In the genomic region with DNA sequence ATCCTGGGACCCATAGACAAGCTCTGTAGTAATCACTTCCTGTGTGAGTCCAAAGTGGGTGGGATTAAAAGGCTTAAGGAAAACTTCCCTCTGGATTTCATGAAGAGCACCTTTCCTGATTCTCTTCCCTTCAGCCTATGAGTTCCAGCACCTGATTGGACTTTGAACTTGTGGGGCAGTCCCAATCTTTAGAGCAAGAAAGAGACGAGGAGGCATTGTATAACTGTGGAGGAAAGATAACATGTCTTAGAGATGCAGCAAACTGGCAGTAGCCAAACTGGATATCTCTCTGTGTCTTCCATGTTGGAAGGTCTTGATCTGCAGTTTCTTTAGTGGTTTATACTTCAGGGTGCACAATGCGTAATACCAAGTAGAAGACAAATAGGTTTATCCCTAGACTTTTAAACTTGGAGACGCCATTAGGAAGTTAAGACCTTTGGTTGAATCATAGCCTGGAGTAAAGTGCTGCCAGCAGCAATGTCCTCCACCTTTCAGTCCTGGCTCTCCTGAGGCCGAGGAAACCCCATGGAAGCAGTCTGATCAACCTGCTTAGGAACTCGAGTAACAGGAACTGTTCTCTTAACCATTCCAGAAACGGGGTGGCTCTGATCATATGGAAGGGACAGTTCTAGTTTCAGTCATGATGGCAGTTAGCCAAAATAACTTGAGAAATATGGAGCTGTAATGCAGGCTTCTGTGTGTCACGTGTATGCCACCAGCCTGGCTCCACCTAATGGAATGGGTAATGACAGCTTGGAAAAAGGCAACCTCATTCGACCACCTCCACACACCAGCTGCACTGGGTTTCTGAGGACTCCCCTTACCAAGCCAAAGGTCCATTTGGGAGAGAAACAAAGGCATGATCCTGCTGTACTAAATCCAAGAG, we compare ENCODE assay signal across 9 cellular contexts. TPM values are rescaled to one million over a fixed set of nuclear protein-coding genes. Genes with fewer than 3 reads are reported as not detected.
DNase-seq lines count a peak whose midpoint lies in the region; ATAC-seq and TF ChIP-seq lines count a peak whose summit lies in the region.
"Had no signal": no experiment of that assay in that cellular context is flagged by ENCODE, and none has a peak within 500 bp of the region (broad histone marks: within the 10 kb centered on the region; RNA-seq: fewer than 3 reads in every experiment).

No MANE protein-coding gene starts in this region.

- peak; percentile 49 for TF ChIP-seq POLR2A in erythroblast (IDR thresholded peaks at IDR 0.05; ENCODE audit: low read length)

- H3K56ac ChIP-seq in mesendoderm (ENCODE audit: low read length) = no peak overlapping the region

- no peak overlapping the region for H2BK120ac ChIP-seq in mesendoderm (ENCODE audit: low read depth, low read length)

- H3K9me2 ChIP-seq in neural cell (ENCODE audit: insufficient read depth, low read length) = no peaks in the 10 kb centered on the region

- H3K36me3 ChIP-seq in neural cell (ENCODE audit: insufficient read depth, low read length) (peaks cover 13% of the 10 kb centered on the region), mesendoderm (ENCODE audit: control insufficient read depth, insufficient read depth, low read length) (peaks cover 3% of the 10 kb centered on the region)

- no peak overlapping the region for H3K27ac ChIP-seq in neural cell (ENCODE audit: low read length)
- no peak overlapping the region for H3K27ac ChIP-seq in mesendoderm (ENCODE audit: low read depth, low read length)
- H3K27ac ChIP-seq: suprapubic skin had no signal

- H3K79me2 ChIP-seq in neural cell (replicated peaks; ENCODE audit: insufficient read depth, low read length) (peaks cover 30% of the 10 kb centered on the region), mesendoderm (ENCODE audit: control insufficient read depth, insufficient read depth, low read length) (peaks cover 13% of the 10 kb centered on the region)

- TF ChIP-seq CTCF in neural cell (IDR thresholded peaks at IDR 0.05; ENCODE audit: poor library complexity, severe bottlenecking) = no peak

- no peak overlapping the region for H2BK5ac ChIP-seq in mesendoderm (ENCODE audit: low read length)

- TF ChIP-seq RAD21 in neural cell (conservative IDR thresholded peaks at IDR 0.05) = no peak

- H4K8ac ChIP-seq in mesendoderm (ENCODE audit: low read depth, low read length) = no peak overlapping the region

- no peaks in the 10 kb centered on the region for H4K20me1 ChIP-seq in neural cell (ENCODE audit: insufficient read depth)

- no peak overlapping the region for H2AFZ ChIP-seq in neural cell (ENCODE audit: low read depth, low read length)

- H3K4me2 ChIP-seq in neural cell (ENCODE audit: low read length) = no peak overlapping the region
- no peak overlapping the region for H3K4me2 ChIP-seq in mesendoderm (ENCODE audit: low read length)

- no peaks in the 10 kb centered on the region for H3F3A ChIP-seq in neural cell (ENCODE audit: insufficient read depth, low read length, poor library complexity, severe bottlenecking)

- no peaks in the 10 kb centered on the region for H3K9me3 ChIP-seq in neural cell (ENCODE audit: low read length)
- H3K9me3 ChIP-seq: suprapubic skin had no signal

- no CpG with 5 or more reads among the region's 8 CpGs for WGBS in mesendoderm (ENCODE audit: extremely low coverage, insufficient coverage, low lambda C conversion rate)

- H3K9ac ChIP-seq in neural cell (ENCODE audit: low read length) = no peak overlapping the region
- H3K9ac ChIP-seq in mesendoderm (ENCODE audit: low read length) = no peak overlapping the region

- no peak overlapping the region for H2AK5ac ChIP-seq in mesendoderm (ENCODE audit: low read length)

- ATAC-seq in GM18867 (IDR thresholded peaks at IDR 0.05; ENCODE audit: unreplicated experiment) (no peak), HG03175 (IDR thresholded peaks at IDR 0.05; ENCODE audit: unreplicated experiment) (no peak)
- ATAC-seq: activated naive CD4-positive, alpha-beta T cell treated with anti-CD3 and anti-CD28 coated beads, Interleukin-2, amount 50 U/mL, for 72 hours had no signal

- no peaks in the 10 kb centered on the region for H3K79me1 ChIP-seq in mesendoderm (ENCODE audit: low read length)

- H2BK15ac ChIP-seq in mesendoderm (replicated peaks; ENCODE audit: low read depth) = no peak overlapping the region

- no peak overlapping the region for H3K4me3 ChIP-seq in neural cell (ENCODE audit: low read length)
- no peak overlapping the region for H3K4me3 ChIP-seq in mesendoderm (ENCODE audit: low read length)
- H3K4me3 ChIP-seq: suprapubic skin had no signal

- in situ Hi-C loops in Caki2 (cut with HindIII; ENCODE audit: low pct_unique_long_range_greater_than_20kb, low sequenced_read_pairs) = no loop called here

- peak; percentile 12 for DNase-seq in Caki2 (ENCODE audit: low read depth)
- peak; percentile 29 for DNase-seq in HuH-7 (ENCODE audit: low spot score)
- peak; percentile 71 to 89 for DNase-seq in erythroblast (lab: John Stamatoyannopoulos, UW)
- DNase-seq in mesendoderm = no peak

- no peak overlapping the region for H3K23ac ChIP-seq in mesendoderm (ENCODE audit: low read length)

- H3K4ac ChIP-seq in mesendoderm (ENCODE audit: low read depth, low read length) = no peak overlapping the region

- TF ChIP-seq EP300 in neural cell (conservative IDR thresholded peaks at IDR 0.05; ENCODE audit: poor library complexity, severe bottlenecking) = no peak

- H3K4me1 ChIP-seq in mesendoderm (ENCODE audit: control insufficient read depth, low read depth, low read length) = no peaks in the 10 kb centered on the region

- H3K27me3 ChIP-seq in neural cell (ENCODE audit: insufficient read depth, low read depth, low read length) (no peaks in the 10 kb centered on the region), mesendoderm (ENCODE audit: insufficient read depth, low read length, poor library complexity) (no peaks in the 10 kb centered on the region)
- H3K27me3 ChIP-seq: suprapubic skin had no signal

- H3K18ac ChIP-seq in mesendoderm (ENCODE audit: low read length) = no peak overlapping the region

- H4K5ac ChIP-seq in mesendoderm (ENCODE audit: low read length) = no peak overlapping the region

TF ChIP-seq in neural cell, 6 proteins besides CTCF, POLR2A, EP300 and RAD21:
- no peak for TF ChIP-seq EZH2 (IDR thresholded peaks at IDR 0.05; ENCODE audit: borderline replicate concordance, insufficient read depth, low read length, poor library complexity, severe bottlenecking)
- TF ChIP-seq POLR2AphosphoS5 (IDR thresholded peaks at IDR 0.05) = peak; percentile 8
TF ChIP-seq in neural cell: peak in this region for 1.

RNA-seq across cellular contexts. Expression of a gene that starts 4.7 kb away (rescaled TPM):
- total RNA-seq in Caki2 (2014; rRNA removed; shearing (Covaris generic); ENCODE audit: low replicate concordance) = 7.4 and 7.6 TPM in 2 replicates
- 66.7 and 88.0 TPM in 2 replicates for polyA plus RNA-seq in neural cell
- polyA minus RNA-seq in neural cell = 45.8 and 61.8 TPM in 2 replicates
- polyA plus RNA-seq in mesendoderm (2013, experiment 1 of 2) = 109 TPM
- polyA plus RNA-seq in mesendoderm (2013, experiment 2 of 2) = 108 TPM
